ENCODE assay signal across 8 cellular contexts in genomic region chr5:73564018-73564417, GRCh38. TPM values are rescaled to one million over a fixed set of nuclear protein-coding genes. Genes with fewer than 3 reads are reported as not detected.
DNase-seq lines count a peak whose midpoint lies in the region; ATAC-seq and TF ChIP-seq lines count a peak whose summit lies in the region.

No MANE protein-coding gene starts in this region.

- no peak for ATAC-seq in GM23338
- peak; percentile 10; the same call in 1 of the 3 replicates for ATAC-seq in SK-N-SH treated with all-trans-retinoic acid at 6 μM for 48 hours
- no peak for ATAC-seq in left lobe of liver

- H3K27me3 ChIP-seq in GM23338 (ENCODE audit: insufficient read depth) (no peaks in the 10 kb centered on the region), skeletal muscle satellite cell (ENCODE audit: control insufficient read depth, insufficient read depth, low read length) (no peaks in the 10 kb centered on the region)

- H4K20me1 ChIP-seq in GM23338 (replicated peaks; ENCODE audit: insufficient read depth), result peaks cover 7% of the 10 kb centered on the region

- no peaks in the 10 kb centered on the region for H3F3A ChIP-seq in GM23338 (replicated peaks; ENCODE audit: low read depth)

- H3K9me3 ChIP-seq in skeletal muscle satellite cell (replicated peaks; ENCODE audit: low read length), result no peaks in the 10 kb centered on the region

- H3K27ac Mint-ChIP-seq in GM23338, result no peak overlapping the region

- peak overlapping the region; percentile 88 for H3K9ac ChIP-seq in skeletal muscle satellite cell (ENCODE audit: low read depth, low read length)

- DNase-seq in GM23338 (ENCODE audit: low spot score) (no peak), fibroblast of pulmonary artery (ENCODE audit: low read depth) (peak; percentile 10), GM03348 (ENCODE audit: low spot score) (no peak), NCI-H1105 treated with DMSO at 0.1 percent for 48 hours (lab: John Stamatoyannopoulos, UW) (no peak), left lobe of liver (ENCODE audit: low spot score) (no peak), globus pallidus (ENCODE audit: low spot score) (no peak)

- no peak for TF ChIP-seq CTCF in GM23338 (conservative IDR thresholded peaks at IDR 0.05; ENCODE audit: low read depth in 2 of 2)
- TF ChIP-seq CTCF in fibroblast of pulmonary artery (IDR thresholded peaks at IDR 0.05; ENCODE audit: low read length, missing control alignments), result no peak

- H3K27me3 Mint-ChIP-seq in GM23338 (ENCODE audit: insufficient read depth, low read depth, poor library complexity), result peaks cover 9% of the 10 kb centered on the region

- peaks cover 51% of the 10 kb centered on the region for H3K79me2 ChIP-seq in GM23338 (replicated peaks; ENCODE audit: insufficient read depth)

- H3K4me1 ChIP-seq in GM23338 (ENCODE audit: insufficient read depth) (peaks cover 12% of the 10 kb centered on the region), skeletal muscle satellite cell (ENCODE audit: control insufficient read depth, insufficient read depth, low read length) (peaks cover 28% of the 10 kb centered on the region)

- no peaks in the 10 kb centered on the region for H3K9me2 ChIP-seq in GM23338 (ENCODE audit: insufficient read depth)

- peaks cover 7% of the 10 kb centered on the region for H3K36me3 Mint-ChIP-seq in GM23338 (ENCODE audit: low read depth)

- H3K4me3 ChIP-seq in GM23338, result peak overlapping the region; percentile 90
- H3K4me3 ChIP-seq in fibroblast of pulmonary artery (replicated peaks; ENCODE audit: low read depth, low read length), result peak overlapping the region; percentile 93
- H3K4me3 ChIP-seq in skeletal muscle satellite cell (ENCODE audit: low read length), result peak overlapping the region; percentile 85

- no peak overlapping the region for H2AFZ ChIP-seq in GM23338

- peaks cover 9% of the 10 kb centered on the region for H3K4me1 Mint-ChIP-seq in GM23338

- H3K4me2 ChIP-seq in GM23338 (peak overlapping the region; percentile 97), skeletal muscle satellite cell (ENCODE audit: low read length) (peak overlapping the region; percentile 90)

- peak overlapping the region; percentile 97 for H3K4me3 Mint-ChIP-seq in GM23338

- H3K9me3 Mint-ChIP-seq in GM23338, result no peaks in the 10 kb centered on the region

- H3K27ac ChIP-seq in GM23338 (ENCODE audit: low read depth), result no peak overlapping the region

- H3K36me3 ChIP-seq in GM23338 (ENCODE audit: insufficient read depth) (peaks cover 5% of the 10 kb centered on the region; the same call in 1 of the 2 replicates), skeletal muscle satellite cell (ENCODE audit: insufficient read depth, low read length) (peaks cover 8% of the 10 kb centered on the region)

TF ChIP-seq in GM23338, 12 proteins besides CTCF, POLR2A, EP300 and RAD21 (continues in another document):
- TF ChIP-seq POLR2AphosphoS5 (IDR thresholded peaks at IDR 0.05; ENCODE audit: low read depth) (no peak), STAT1 (IDR thresholded peaks at IDR 0.05; ENCODE audit: unreplicated experiment) (no peak), ZNF114 (CRISPR knock-in tag; IDR thresholded peaks at IDR 0.05) (no peak), CREB1 (CRISPR knock-in tag; IDR thresholded peaks at IDR 0.05; ENCODE audit: low read depth) (no peak), JUNB (IDR thresholded peaks at IDR 0.05; ENCODE audit: unreplicated experiment) (no peak)

TF ChIP-seq in SK-N-SH treated with all-trans-retinoic acid at 6 μM for 48 hours, 23 proteins besides CTCF, POLR2A, EP300 and RAD21:
- no peak for TF ChIP-seq ARNTL (CRISPR knock-in tag; IDR thresholded peaks at IDR 0.05; ENCODE audit: borderline replicate concordance, low read depth)
- TF ChIP-seq ZNF8 (CRISPR knock-in tag; IDR thresholded peaks at IDR 0.05), result no peak
- TF ChIP-seq ZNF70 (CRISPR knock-in tag; IDR thresholded peaks at IDR 0.05), result no peak
- no peak for TF ChIP-seq ESRRG (CRISPR knock-in tag; IDR thresholded peaks at IDR 0.05)

RNA-seq across cellular contexts. Expression of gene ANKRA2, which starts 1.4 kb away (rescaled TPM):
- 13.1 and 28.7 TPM in 2 replicates for total RNA-seq in GM23338 (2014; rRNA removed; shearing (Covaris generic))
- 15.3 and 18.7 TPM in 2 replicates for polyA plus RNA-seq in GM23338 (2016; fragmentation: Nextera tagmentation; extraction: Ambion mirVana)
- total RNA-seq in skeletal muscle satellite cell (2012; rRNA removed), result 8.7 and 10.9 TPM in 2 replicates
- 10.6 TPM for total RNA-seq in left lobe of liver

RNA-seq across cellular contexts. Expression of gene UTP15, which starts 1.5 kb away (rescaled TPM):
- total RNA-seq in GM23338 (2014; rRNA removed; shearing (Covaris generic)), result 33.9 and 59.0 TPM in 2 replicates
- polyA plus RNA-seq in GM23338 (2016; fragmentation: Nextera tagmentation; extraction: Ambion mirVana), result 13.4 and 16.5 TPM in 2 replicates
- total RNA-seq in skeletal muscle satellite cell (2012; rRNA removed), result 31.9 and 33.5 TPM in 2 replicates
- 8.6 TPM for total RNA-seq in left lobe of liver
